ENCODE assay signal across 34 cellular contexts in the genomic region with DNA sequence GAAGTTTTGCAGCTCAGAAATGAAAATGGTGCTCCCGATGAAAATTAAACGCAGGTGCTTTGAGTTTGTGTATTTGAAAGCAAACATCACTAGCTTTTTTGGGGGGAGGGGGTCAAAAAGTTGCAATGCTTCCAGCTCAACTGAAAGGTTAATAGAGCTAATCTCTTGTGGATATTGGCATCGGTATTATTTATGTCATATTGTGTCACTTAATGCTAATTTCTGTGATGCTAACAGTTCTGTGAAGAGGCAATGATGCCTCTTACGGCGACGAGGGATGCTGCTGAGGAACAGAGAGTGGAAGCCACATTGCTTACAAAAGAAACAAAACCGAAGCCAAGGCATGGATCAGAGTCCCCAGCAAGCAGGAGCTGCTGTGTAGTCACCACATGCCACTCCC.
"Had no signal": no experiment of that assay in that cellular context is flagged by ENCODE, and none has a peak within 500 bp of the region (broad histone marks: within the 10 kb centered on the region; RNA-seq: fewer than 3 reads in every experiment).

No MANE protein-coding gene starts in this region.

- H3K27me3 ChIP-seq: brain microvascular endothelial cell had no signal

- H3K27me3 Mint-ChIP-seq: activated B cell treated with CpG ODN at 0.5 μM for 24 hours; central memory CD8-positive, alpha-beta T cell had no signal

- DNase-seq: activated B cell treated with CpG ODN at 0.5 μM for 24 hours; activated CD4-positive, alpha-beta memory T cell treated with anti-CD3 and anti-CD28 coated beads for 36 hours; activated CD4-positive, alpha-beta T cell treated with anti-CD3 and anti-CD28 coated beads for 4 hours; activated CD4-positive, alpha-beta T cell treated with anti-CD3 and anti-CD28 coated beads, Interleukin-2, amount 50 U/mL, for 1 hour; activated CD4-positive, CD25-positive, alpha-beta regulatory T cell treated with anti-CD3 and anti-CD28 coated beads, Interleukin-2, amount 50 U/mL, for 72 hours; activated CD8-positive, alpha-beta memory T cell treated with anti-CD3 and anti-CD28 coated beads, Interleukin-2, amount 50 U/mL, for 4 hours; activated effector memory CD4-positive, alpha-beta T cell treated with Interleukin-2 at 50 U/mL for 16 hours; activated naive CD4-positive, alpha-beta T cell treated with anti-CD3 and anti-CD28 coated beads, Interleukin-2, amount 10 ng/mL, durations not matched to agents 7 days and 5 days; activated naive CD8-positive, alpha-beta T cell treated with anti-CD3 and anti-CD28 coated beads, Interleukin-2, amount 50 U/mL, for 24 hours; activated T-cell treated with anti-CD3 and anti-CD28 coated beads for 4 hours; activated T-cell treated with anti-CD3 and anti-CD28 coated beads, Interleukin-2, amount 50 U/mL, for 4 hours; aorta; brain microvascular endothelial cell; NCI-H1092 treated with DMSO at 0.1 percent for 48 hours; NCI-H1417; NCI-H146; NCI-H187; NCI-H2029 treated with DMSO at 0.1 percent for 48 hours; NCI-H2107; NCI-H2171; NCI-H510A; NCI-H526; PC-9; SIG-M5; T-cell; T-helper 17 cell; T-helper 9 cell had no signal

- H3K36me3 Mint-ChIP-seq: activated CD4-positive, alpha-beta memory T cell treated with anti-CD3 and anti-CD28 coated beads for 36 hours; activated naive CD4-positive, alpha-beta T cell treated with anti-CD3 and anti-CD28 coated beads, Interleukin-2, amount 10 ng/mL, durations not matched to agents 7 days and 5 days; activated naive CD8-positive, alpha-beta T cell; T-cell had no signal

- H3K4me3 Mint-ChIP-seq: activated B cell treated with CpG ODN at 0.5 μM for 24 hours; activated CD4-positive, alpha-beta memory T cell treated with anti-CD3 and anti-CD28 coated beads for 36 hours; activated naive CD4-positive, alpha-beta T cell treated with anti-CD3 and anti-CD28 coated beads, Interleukin-2, amount 10 ng/mL, durations not matched to agents 7 days and 5 days; activated naive CD8-positive, alpha-beta T cell; activated naive CD8-positive, alpha-beta T cell treated with anti-CD3 and anti-CD28 coated beads, Interleukin-2, amount 50 U/mL, for 24 hours; activated T-cell treated with anti-CD3 and anti-CD28 coated beads, Interleukin-2, amount 50 U/mL, for 4 hours; activated T-helper 1 cell treated with anti-CD3 and anti-CD28 coated beads, Interleukin-12 subunit alpha, Interleukin-12 subunit beta, Interleukin-2, Interleukin-4 antibody, amounts not matched to agents 30 ng/mL and 10 ng/mL and 1 ng/mL, durations not matched to agents 14 hours and 24 hours and 36 hours; central memory CD8-positive, alpha-beta T cell; T-cell; T-helper 17 cell had no signal

- H3K4me3 ChIP-seq: K562, PC-9 had no signal

- H3K9me3 Mint-ChIP-seq: activated B cell treated with CpG ODN at 0.5 μM for 24 hours; activated naive CD4-positive, alpha-beta T cell treated with anti-CD3 and anti-CD28 coated beads, Interleukin-2, amount 10 ng/mL, durations not matched to agents 7 days and 5 days; activated naive CD8-positive, alpha-beta T cell treated with anti-CD3 and anti-CD28 coated beads, Interleukin-2, amount 50 U/mL, for 24 hours; activated T-cell treated with anti-CD3 and anti-CD28 coated beads, Interleukin-2, amount 50 U/mL, for 4 hours; central memory CD8-positive, alpha-beta T cell had no signal

- H3K36me3 ChIP-seq: brain microvascular endothelial cell had no signal

- H3K27ac ChIP-seq: brain microvascular endothelial cell, PC-9, RWPE1, VCaP had no signal

- H3K27ac Mint-ChIP-seq: activated B cell treated with CpG ODN at 0.5 μM for 24 hours; activated CD4-positive, alpha-beta memory T cell treated with anti-CD3 and anti-CD28 coated beads for 36 hours; activated naive CD4-positive, alpha-beta T cell treated with anti-CD3 and anti-CD28 coated beads, Interleukin-2, amount 10 ng/mL, durations not matched to agents 7 days and 5 days; activated naive CD8-positive, alpha-beta T cell; activated naive CD8-positive, alpha-beta T cell treated with anti-CD3 and anti-CD28 coated beads, Interleukin-2, amount 50 U/mL, for 24 hours; activated T-helper 1 cell treated with anti-CD3 and anti-CD28 coated beads, Interleukin-12 subunit alpha, Interleukin-12 subunit beta, Interleukin-2, Interleukin-4 antibody, amounts not matched to agents 30 ng/mL and 10 ng/mL and 1 ng/mL, durations not matched to agents 14 hours and 24 hours and 36 hours; T-cell; T-helper 17 cell had no signal

- H3K4me1 Mint-ChIP-seq: activated B cell treated with CpG ODN at 0.5 μM for 24 hours; activated naive CD8-positive, alpha-beta T cell treated with anti-CD3 and anti-CD28 coated beads, Interleukin-2, amount 50 U/mL, for 24 hours; T-helper 17 cell had no signal

- ATAC-seq: activated naive CD8-positive, alpha-beta T cell treated with anti-CD3 and anti-CD28 coated beads, Interleukin-2, amount 50 U/mL, for 24 hours; activated T-cell treated with anti-CD3 and anti-CD28 coated beads, Interleukin-2, amount 50 U/mL, for 4 hours; K562; SK-N-SH treated with all-trans-retinoic acid at 6 μM for 48 hours; T-cell; T-helper 17 cell had no signal
